ENCODE assay signal across 26 cellular contexts in genomic region chrX:118066867-118067515, GRCh38. TPM values are rescaled to one million over a fixed set of nuclear protein-coding genes. Genes with fewer than 3 reads are reported as not detected.
A peak's percentile ranks its signal among the peaks of the same experiment; 100 is the strongest.
DNase-seq lines count a peak whose midpoint lies in the region; ATAC-seq lines count a peak whose summit lies in the region.
"Had no signal": no experiment of that assay in that cellular context is flagged by ENCODE, and none has a peak within 500 bp of the region (broad histone marks: within the 10 kb centered on the region; RNA-seq: fewer than 3 reads in every experiment).

No MANE protein-coding gene starts in this region.

- H3K4me1 Mint-ChIP-seq in activated T-helper 1 cell treated with anti-CD3 and anti-CD28 coated beads, Interleukin-12 subunit alpha, Interleukin-12 subunit beta, Interleukin-2, Interleukin-4 antibody, amounts not matched to agents 30 ng/mL and 10 ng/mL and 1 ng/mL, durations not matched to agents 14 hours and 24 hours and 36 hours (ENCODE audit: low read depth): no peaks in the 10 kb centered on the region
- H3K4me1 Mint-ChIP-seq: mesothelial cell of epicardium; natural killer cell; stimulated activated effector memory CD8-positive, alpha-beta T cell treated with anti-CD3 and anti-CD28 coated beads, Interleukin-12 subunit alpha, Interleukin-12 subunit beta, amount 100 ng/mL, for 72 hours had no signal

- H3K9me3 Mint-ChIP-seq in activated T-helper 1 cell treated with anti-CD3 and anti-CD28 coated beads, Interleukin-12 subunit alpha, Interleukin-12 subunit beta, Interleukin-2, Interleukin-4 antibody, amounts not matched to agents 30 ng/mL and 10 ng/mL and 1 ng/mL, durations not matched to agents 14 hours and 24 hours and 36 hours: no peaks in the 10 kb centered on the region
- H3K9me3 Mint-ChIP-seq: activated naive CD8-positive, alpha-beta T cell treated with anti-CD3 and anti-CD28 coated beads, Interleukin-2, amount 50 U/mL, for 24 hours; natural killer cell; stimulated activated effector memory CD8-positive, alpha-beta T cell treated with anti-CD3 and anti-CD28 coated beads, Interleukin-12 subunit alpha, Interleukin-12 subunit beta, amount 100 ng/mL, for 72 hours had no signal

- H3K27ac Mint-ChIP-seq in activated T-helper 1 cell treated with anti-CD3 and anti-CD28 coated beads, Interleukin-12 subunit alpha, Interleukin-12 subunit beta, Interleukin-2, Interleukin-4 antibody, amounts not matched to agents 30 ng/mL and 10 ng/mL and 1 ng/mL, durations not matched to agents 14 hours and 24 hours and 36 hours: no peak overlapping the region
- H3K27ac Mint-ChIP-seq: activated CD8-positive, alpha-beta T cell treated with anti-CD3 and anti-CD28 coated beads, Interleukin-2, amount 10 ng/mL, durations not matched to agents 7 days and 5 days; activated naive CD8-positive, alpha-beta T cell treated with anti-CD3 and anti-CD28 coated beads, Interleukin-2, amount 50 U/mL, for 24 hours; mesothelial cell of epicardium; natural killer cell; stimulated activated effector memory CD8-positive, alpha-beta T cell treated with anti-CD3 and anti-CD28 coated beads, Interleukin-12 subunit alpha, Interleukin-12 subunit beta, amount 100 ng/mL, for 72 hours had no signal

- no peaks in the 10 kb centered on the region for H3K27me3 Mint-ChIP-seq in activated T-helper 1 cell treated with anti-CD3 and anti-CD28 coated beads, Interleukin-12 subunit alpha, Interleukin-12 subunit beta, Interleukin-2, Interleukin-4 antibody, amounts not matched to agents 30 ng/mL and 10 ng/mL and 1 ng/mL, durations not matched to agents 14 hours and 24 hours and 36 hours (ENCODE audit: insufficient read depth)
- H3K27me3 Mint-ChIP-seq: activated naive CD8-positive, alpha-beta T cell treated with anti-CD3 and anti-CD28 coated beads, Interleukin-2, amount 50 U/mL, for 24 hours had no signal

- DNase-seq in COLO668 (lab: John Stamatoyannopoulos, UW; ENCODE audit: unreplicated experiment): peak; percentile 4
- peak; percentile 26 for DNase-seq in HT1080 (ENCODE audit: low read depth)
- DNase-seq in NCI-H748 (lab: John Stamatoyannopoulos, UW; ENCODE audit: unreplicated experiment): peak; percentile 84
- DNase-seq in NCI-H226: no peak
- DNase-seq in midbrain (lab: John Stamatoyannopoulos, UW): no peak
- no peak for DNase-seq in activated T-helper 1 cell treated with anti-CD3 and anti-CD28 coated beads, Interleukin-12 subunit alpha, Interleukin-12 subunit beta, Interleukin-2, Interleukin-4 antibody, amounts not matched to agents 30 ng/mL and 10 ng/mL and 1 ng/mL, durations not matched to agents 14 hours and 24 hours and 36 hours (ENCODE audit: low spot score)
- no peak for DNase-seq in hypothalamus (lab: John Stamatoyannopoulos, UW)
- DNase-seq: activated CD8-positive, alpha-beta T cell treated with anti-CD3 and anti-CD28 coated beads, Interleukin-2, amount 10 ng/mL, durations not matched to agents 7 days and 5 days; activated gamma-delta T cell treated with Interleukin-2 at 50 U/mL for 16 hours; activated naive CD8-positive, alpha-beta T cell treated with anti-CD3 and anti-CD28 coated beads, Interleukin-2, amount 50 U/mL, for 24 hours; BE2C; body of pancreas; heart left ventricle; IMR-90; left ventricle myocardium inferior; natural killer cell; NCI-H446; SJCRH30; stimulated activated CD4-positive, alpha-beta T cell treated with anti-CD3 and anti-CD28 coated beads, Interleukin-2, amount 100 ng/mL, for 48 hours; T-helper 1 cell; upper lobe of right lung had no signal

- H3K36me3 Mint-ChIP-seq in activated T-helper 1 cell treated with anti-CD3 and anti-CD28 coated beads, Interleukin-12 subunit alpha, Interleukin-12 subunit beta, Interleukin-2, Interleukin-4 antibody, amounts not matched to agents 30 ng/mL and 10 ng/mL and 1 ng/mL, durations not matched to agents 14 hours and 24 hours and 36 hours (ENCODE audit: low read depth): no peaks in the 10 kb centered on the region
- H3K36me3 Mint-ChIP-seq: natural killer cell; stimulated activated effector memory CD8-positive, alpha-beta T cell treated with anti-CD3 and anti-CD28 coated beads, Interleukin-12 subunit alpha, Interleukin-12 subunit beta, amount 100 ng/mL, for 72 hours had no signal

- H3K4me3 Mint-ChIP-seq in activated T-helper 1 cell treated with anti-CD3 and anti-CD28 coated beads, Interleukin-12 subunit alpha, Interleukin-12 subunit beta, Interleukin-2, Interleukin-4 antibody, amounts not matched to agents 30 ng/mL and 10 ng/mL and 1 ng/mL, durations not matched to agents 14 hours and 24 hours and 36 hours: no peak overlapping the region
- H3K4me3 Mint-ChIP-seq: activated CD8-positive, alpha-beta T cell treated with anti-CD3 and anti-CD28 coated beads, Interleukin-2, amount 10 ng/mL, durations not matched to agents 7 days and 5 days; activated naive CD8-positive, alpha-beta T cell treated with anti-CD3 and anti-CD28 coated beads, Interleukin-2, amount 50 U/mL, for 24 hours; mesothelial cell of epicardium; natural killer cell; stimulated activated effector memory CD8-positive, alpha-beta T cell treated with anti-CD3 and anti-CD28 coated beads, Interleukin-12 subunit alpha, Interleukin-12 subunit beta, amount 100 ng/mL, for 72 hours had no signal

- intact Hi-C loops in activated T-helper 1 cell treated with anti-CD3 and anti-CD28 coated beads, Interleukin-12 subunit alpha, Interleukin-12 subunit beta, Interleukin-2, Interleukin-4 antibody, amounts not matched to agents 30 ng/mL and 10 ng/mL and 1 ng/mL, durations not matched to agents 14 hours and 24 hours and 36 hours (cut with micrococcal nuclease): no loop called here

- ATAC-seq in esophagus mucosa: peak; percentile 95
- ATAC-seq: activated CD8-positive, alpha-beta T cell treated with anti-CD3 and anti-CD28 coated beads, Interleukin-2, amount 10 ng/mL, durations not matched to agents 7 days and 5 days; activated naive CD8-positive, alpha-beta T cell treated with anti-CD3 and anti-CD28 coated beads, Interleukin-2, amount 50 U/mL, for 24 hours; body of pancreas; heart left ventricle; natural killer cell; Panc1; stimulated activated effector memory CD8-positive, alpha-beta T cell treated with anti-CD3 and anti-CD28 coated beads, Interleukin-12 subunit alpha, Interleukin-12 subunit beta, amount 100 ng/mL, for 72 hours; upper lobe of right lung had no signal

RNA-seq across cellular contexts. Expression of gene KLHL13, which starts 49.6 kb away (rescaled TPM):
- total RNA-seq in HT1080 (2014; rRNA removed; shearing (Covaris generic)): 3.9 and 7.8 TPM in 2 replicates
- 1.6 and 2.1 TPM in 2 replicates for polyA plus RNA-seq in HT1080 (2015; cell fraction: cytosol; rRNA removed)
- 2.4 and 2.8 TPM in 2 replicates for polyA plus RNA-seq in HT1080 (2015; cell fraction: nucleus; rRNA removed)
- total RNA-seq in esophagus mucosa: 3.2 TPM
- 0.20 TPM in 1 of 2 replicates, not detected in the other for total RNA-seq in activated T-helper 1 cell treated with anti-CD3 and anti-CD28 coated beads, Interleukin-12 subunit alpha, Interleukin-12 subunit beta, Interleukin-2, Interleukin-4 antibody, amounts not matched to agents 30 ng/mL and 10 ng/mL and 1 ng/mL, durations not matched to agents 14 hours and 24 hours and 36 hours
- total RNA-seq: osteocyte had no signal

Comparison
In these comparisons a context has a peak if more than half of its experiments do, and no peak if none do; other contexts are left out.
1. DNase-seq: peak in COLO668 (single experiment), HT1080 (single experiment) and NCI-H748 (single experiment); none in NCI-H226 (single experiment), midbrain (single experiment), activated T-helper 1 cell treated with anti-CD3 and anti-CD28 coated beads, Interleukin-12 subunit alpha, Interleukin-12 subunit beta, Interleukin-2, Interleukin-4 antibody, amounts not matched to agents 30 ng/mL and 10 ng/mL and 1 ng/mL, durations not matched to agents 14 hours and 24 hours and 36 hours (single experiment) and hypothalamus (0 of 51).